In the genomic region with DNA sequence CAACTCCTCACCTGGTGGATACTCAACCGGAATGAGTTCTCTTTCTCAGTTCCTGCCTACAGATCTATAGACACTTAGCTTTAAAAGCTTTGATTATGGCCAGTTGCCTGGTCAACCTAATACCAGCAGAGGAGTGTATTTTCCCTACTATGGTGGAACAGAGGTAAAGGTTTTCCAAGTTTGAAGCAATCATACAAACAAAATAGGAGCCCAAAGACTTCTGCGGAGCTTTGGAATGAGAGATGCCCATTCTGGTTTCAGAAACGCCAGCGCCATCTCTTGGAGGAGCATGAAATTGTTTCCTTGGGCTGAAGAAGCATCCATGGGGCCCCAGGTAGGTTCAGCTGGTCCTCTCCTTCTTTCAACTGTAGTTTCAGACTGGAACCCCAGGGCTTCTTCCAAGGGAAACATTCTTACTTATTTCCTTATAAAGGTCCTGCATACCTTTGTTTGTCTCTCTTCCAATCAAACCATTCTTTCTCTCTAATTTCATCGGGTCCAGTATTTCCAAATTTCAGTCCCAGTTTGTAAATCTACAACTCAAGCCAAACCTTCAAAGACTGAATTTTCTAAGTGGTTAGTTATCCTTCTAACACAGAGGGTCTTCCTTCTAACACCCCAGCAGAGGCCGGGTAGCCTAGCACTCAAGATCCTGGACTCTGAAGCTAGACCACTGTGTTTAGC, we compare ENCODE assay signal across 9 cellular contexts.
DNase-seq lines count a peak whose midpoint lies in the region; ATAC-seq, FAIRE-seq and TF ChIP-seq lines count a peak whose summit lies in the region.
"Had no signal": no experiment of that assay in that cellular context is flagged by ENCODE, and none has a peak within 500 bp of the region (broad histone marks: within the 10 kb centered on the region; RNA-seq: fewer than 3 reads in every experiment).

No MANE protein-coding gene starts in this region.

- H3K27ac ChIP-seq in Karpas-422 (ENCODE audit: low read length) (no peak overlapping the region), RWPE1 (peak overlapping the region; percentile 75), brain microvascular endothelial cell (peak overlapping the region; percentile 87), kidney (ENCODE audit: low read depth in 2 of 2, low read length in 2 of 2) (peak overlapping the region in 1 of 2 donors; percentile 15)

- no peak overlapping the region for H2AFZ ChIP-seq in Karpas-422 (ENCODE audit: low read length)

- in situ Hi-C loops in brain microvascular endothelial cell (cut with HindIII; ENCODE audit: low pct_ligation_motif_present, low sequenced_read_pairs), result loop anchor here (25.0 kb wide), 1 partner anchor 590 kb away; no protein-coding TSS in a partner anchor

- no peaks in the 10 kb centered on the region for H3K4me1 Mint-ChIP-seq in effector memory CD8-positive, alpha-beta T cell (ENCODE audit: low read depth in 2 of 2)
- H3K4me1 Mint-ChIP-seq: activated B cell treated with CpG ODN at 0.5 μM for 24 hours had no signal

- no peaks in the 10 kb centered on the region for H4K20me1 ChIP-seq in Karpas-422 (ENCODE audit: insufficient read depth, low read depth, low read length)

- H3K9me2 ChIP-seq in Karpas-422 (replicated peaks; ENCODE audit: insufficient read depth, low read length), result no peaks in the 10 kb centered on the region

- H3K9ac ChIP-seq in Karpas-422 (ENCODE audit: low read length) (no peak overlapping the region), kidney (ENCODE audit: low read length in 2 of 2) (no peak overlapping the region)

- H3K4me3 ChIP-seq in Karpas-422 (ENCODE audit: low read length) (no peak overlapping the region), brain microvascular endothelial cell (ENCODE audit: low read depth, low read length) (no peak overlapping the region), kidney (ENCODE audit: low read length in 2 of 2) (no peak overlapping the region)

- no peaks in the 10 kb centered on the region for H3K36me3 ChIP-seq in Karpas-422 (ENCODE audit: insufficient read depth, low read length)
- no peaks in the 10 kb centered on the region for H3K36me3 ChIP-seq in brain microvascular endothelial cell (replicated peaks)
- no peaks in the 10 kb centered on the region for H3K36me3 ChIP-seq in kidney (ENCODE audit: control insufficient read depth in 1 of 2, insufficient read depth in 2 of 2, low read length in 2 of 2)

- no peak overlapping the region for H3K4me3 Mint-ChIP-seq in effector memory CD8-positive, alpha-beta T cell
- H3K4me3 Mint-ChIP-seq: activated B cell treated with CpG ODN at 0.5 μM for 24 hours had no signal

- H3K27me3 Mint-ChIP-seq in effector memory CD8-positive, alpha-beta T cell, result peaks cover 16 to 17% of the 10 kb centered on the region in 2 donors

- POLR2A ChIA-PET in RWPE1 (lab: Yijun Ruan, JAX; ENCODE audit: low non-redundant PET), result interaction anchor here (0.9 kb wide), 1 partner anchor 182 kb away, joined by 3 read pairs; no protein-coding TSS in a partner anchor

- ATAC-seq in GM18867 (IDR thresholded peaks at IDR 0.05; ENCODE audit: unreplicated experiment), result no peak
- no peak for ATAC-seq in effector memory CD8-positive, alpha-beta T cell (replicated peaks)

- H3K79me2 ChIP-seq in Karpas-422 (ENCODE audit: low read length), result no peaks in the 10 kb centered on the region

- peak; percentile 85 for TF ChIP-seq CTCF in RWPE1 (conservative IDR thresholded peaks at IDR 0.05; ENCODE audit: low read depth)
- TF ChIP-seq CTCF in brain microvascular endothelial cell (IDR thresholded peaks at IDR 0.05; ENCODE audit: low read depth, low read length, missing control alignments), result peak; percentile 89
- TF ChIP-seq CTCF in kidney (IDR thresholded peaks at IDR 0.05; ENCODE audit: borderline replicate concordance, extremely low read depth, insufficient read depth), result peak; percentile 69

- H3K27me3 ChIP-seq in Karpas-422 (ENCODE audit: low read length) (no peaks in the 10 kb centered on the region), brain microvascular endothelial cell (replicated peaks) (no peaks in the 10 kb centered on the region)

- no peak for FAIRE-seq in kidney (lab: Jason Lieb, UNC)

- no peak overlapping the region for H3K4me2 ChIP-seq in Karpas-422 (ENCODE audit: low read depth, low read length, poor library complexity, severe bottlenecking)

- H3K9me3 Mint-ChIP-seq in effector memory CD8-positive, alpha-beta T cell, result no peaks in the 10 kb centered on the region
- H3K9me3 Mint-ChIP-seq: activated B cell treated with CpG ODN at 0.5 μM for 24 hours had no signal

- CTCF ChIA-PET in RWPE1 (lab: Yijun Ruan, JAX), result interaction anchor here (0.5 to 2.8 kb wide), 32 partner anchors 9 to 982 kb away, joined by 3 to 23 read pairs (median 4); no protein-coding TSS in a partner anchor

- intact Hi-C loops in kidney (cut with DNase I), result no loop called here

- H3K36me3 Mint-ChIP-seq in effector memory CD8-positive, alpha-beta T cell (ENCODE audit: insufficient read depth), result peaks cover 3% of the 10 kb centered on the region

- peak; percentile 74 for DNase-seq in EL
- peak; percentile 66 for DNase-seq in Karpas-422
- peak; percentile 69 for DNase-seq in RWPE1 (ENCODE audit: low spot score)
- DNase-seq in brain microvascular endothelial cell, result peak; percentile 68
- DNase-seq in kidney, result no peak
- DNase-seq in stimulated activated CD4-positive, alpha-beta T cell treated with anti-CD3 and anti-CD28 coated beads, Interleukin-4, amount 100 ng/mL, for 1 hour, result peak; percentile 42
- no peak for DNase-seq in effector memory CD8-positive, alpha-beta T cell
- DNase-seq: activated B cell treated with CpG ODN at 0.5 μM for 24 hours had no signal

- H3K9me3 ChIP-seq in Karpas-422 (ENCODE audit: low read length) (no peaks in the 10 kb centered on the region), kidney (ENCODE audit: control insufficient read depth in 1 of 2, low read length in 2 of 2) (no peaks in the 10 kb centered on the region)

- no peak overlapping the region for H3K27ac Mint-ChIP-seq in effector memory CD8-positive, alpha-beta T cell
- H3K27ac Mint-ChIP-seq: activated B cell treated with CpG ODN at 0.5 μM for 24 hours had no signal

- H3K4me1 ChIP-seq in Karpas-422 (ENCODE audit: low read length), result peaks cover 9% of the 10 kb centered on the region
- H3K4me1 ChIP-seq in kidney (ENCODE audit: control insufficient read depth in 1 of 2, insufficient read depth in 1 of 2, low read depth in 1 of 2, low read length in 2 of 2), result peaks cover 2 to 9% of the 10 kb centered on the region in 2 donors

Comparison
In these comparisons a context has a peak if more than half of its experiments do, and no peak if none do; other contexts are left out.
1. DNase-seq: peak in EL (single experiment), Karpas-422 (single experiment), RWPE1 (single experiment), brain microvascular endothelial cell (single experiment) and stimulated activated CD4-positive, alpha-beta T cell treated with anti-CD3 and anti-CD28 coated beads, Interleukin-4, amount 100 ng/mL, for 1 hour (single experiment); none in kidney (single experiment) and effector memory CD8-positive, alpha-beta T cell (0 of 3).
2. Peak in every context shown above with its lines, with median percentiles within 50 percentile points of each other: CTCF ChIP-seq.